8 cellular contexts compared by ENCODE assay signal in the genomic region with DNA sequence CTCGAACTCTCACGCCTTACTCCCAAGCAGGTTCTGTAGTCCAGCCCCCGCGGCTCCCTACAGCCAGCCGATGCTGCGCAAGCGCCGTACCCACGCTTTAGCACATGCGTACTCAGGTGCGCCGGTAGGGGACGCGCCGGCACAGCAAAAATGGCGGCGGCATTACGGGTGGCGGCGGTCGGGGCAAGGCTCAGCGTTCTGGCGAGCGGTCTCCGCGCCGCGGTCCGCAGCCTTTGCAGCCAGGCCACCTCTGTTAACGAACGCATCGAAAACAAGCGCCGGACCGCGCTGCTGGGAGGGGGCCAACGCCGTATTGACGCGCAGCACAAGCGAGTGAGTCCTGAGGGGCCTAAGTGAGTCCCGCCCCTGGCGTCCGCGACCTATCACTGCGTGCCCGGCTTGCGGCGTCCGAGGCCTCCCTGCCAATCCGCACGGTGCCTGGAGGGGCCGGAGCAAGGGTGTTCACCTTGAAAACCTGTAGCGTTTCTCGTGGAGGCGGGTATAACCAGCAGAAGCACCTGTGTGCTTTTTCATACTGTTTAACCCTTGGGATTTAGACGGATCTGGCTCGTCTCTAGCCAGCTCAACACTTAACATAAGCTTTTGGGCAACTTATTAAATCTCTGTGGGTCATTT. TPM values are rescaled to one million over a fixed set of nuclear protein-coding genes. Genes with fewer than 3 reads are reported as not detected.
DNase-seq lines count a peak whose midpoint lies in the region; ATAC-seq and TF ChIP-seq lines count a peak whose summit lies in the region.

A gene (plus strand): TSS at position 115 of the 636 bp plus-strand sequence. CDS start 36 bp downstream, at position 151.

- peak within 1 kb of the TSS; percentile 86 for H3K27ac ChIP-seq in CD4-positive, CD25-positive, alpha-beta regulatory T cell (ENCODE audit: insufficient read depth, low read length, poor library complexity, severe bottlenecking)
- peak within 1 kb of the TSS; percentile 91 for H3K27ac ChIP-seq in liver (ENCODE audit: low read depth in 1 of 2, low read length in 2 of 2)

- no peaks in the 10 kb centered on the region for H3K27me3 Mint-ChIP-seq in CD4-positive, CD25-positive, alpha-beta regulatory T cell

- peak; percentile 98 to 99 for ATAC-seq in CD4-positive, CD25-positive, alpha-beta regulatory T cell (ENCODE audit: low read depth in 2 of 2)
- ATAC-seq in GM19395 (IDR thresholded peaks at IDR 0.05; ENCODE audit: unreplicated experiment) (peak; percentile 96), HG03565 (IDR thresholded peaks at IDR 0.05; ENCODE audit: unreplicated experiment) (peak; percentile 95)

- no peaks in the 10 kb centered on the region for H3K36me3 ChIP-seq in CD4-positive, CD25-positive, alpha-beta regulatory T cell (ENCODE audit: control insufficient read depth, insufficient read depth, low read length)
- H3K36me3 ChIP-seq in liver (ENCODE audit: control insufficient read depth in 4 of 4, insufficient read depth in 3 of 4, low read depth in 1 of 4, low read length in 3 of 4): no peaks in the 10 kb centered on the region

- under 1% methylated on average over 58 of the region's 58 CpGs for WGBS in liver

- peaks cover 4% of the 10 kb centered on the region for H3K36me3 Mint-ChIP-seq in CD4-positive, CD25-positive, alpha-beta regulatory T cell

- H3K27ac Mint-ChIP-seq in CD4-positive, CD25-positive, alpha-beta regulatory T cell: peak within 1 kb of the TSS; percentile 90 to 95 (median 94)

- peak; percentile 87 to 97 (median 94) for DNase-seq in CD4-positive, CD25-positive, alpha-beta regulatory T cell
- DNase-seq in NCI-H748 treated with DMSO at 0.1 percent for 48 hours (lab: John Stamatoyannopoulos, UW) (peak; percentile 84), dermis blood vessel endothelial cell (peak; percentile 96)
- peak; percentile 90 to 92 for DNase-seq in activated CD4-positive, alpha-beta T cell treated with anti-CD3 and anti-CD28 coated beads, Interleukin-2, amount 50 U/mL, for 4 hours
- peak; percentile 94 for DNase-seq in stimulated activated CD4-positive, alpha-beta T cell treated with anti-CD3 and anti-CD28 coated beads, Interleukin-4, amount 100 ng/mL, for 24 hours

- peak; percentile 55 to 59 for TF ChIP-seq RAD21 in liver (IDR thresholded peaks at IDR 0.05)

- peak; percentile 57 for TF ChIP-seq CTCF in liver (IDR thresholded peaks at IDR 0.05; ENCODE audit: low read depth, low read length, missing input control)

- no peaks in the 10 kb centered on the region for H3K9me3 Mint-ChIP-seq in CD4-positive, CD25-positive, alpha-beta regulatory T cell

- H3K4me3 ChIP-seq in CD4-positive, CD25-positive, alpha-beta regulatory T cell (ENCODE audit: low read depth, low read length): peak within 1 kb of the TSS; percentile 84
- H3K4me3 ChIP-seq in liver (ENCODE audit: low read depth in 1 of 3, low read length in 3 of 3): peak within 1 kb of the TSS; percentile 56 to 80 (median 79)

- H3K4me1 ChIP-seq in CD4-positive, CD25-positive, alpha-beta regulatory T cell (ENCODE audit: control insufficient read depth, insufficient read depth, low read length, poor library complexity, severe bottlenecking): peaks cover 9% of the 10 kb centered on the region
- H3K4me1 ChIP-seq in liver (ENCODE audit: control insufficient read depth in 4 of 4, insufficient read depth in 4 of 4, low read length in 3 of 4): peaks cover 6 to 37% (median 20%) of the 10 kb centered on the region in 4 donors

- H3K4me1 Mint-ChIP-seq in CD4-positive, CD25-positive, alpha-beta regulatory T cell: peaks cover 9 to 29% (median 19%) of the 10 kb centered on the region in 4 donors

- H3K9me3 ChIP-seq in CD4-positive, CD25-positive, alpha-beta regulatory T cell (ENCODE audit: control insufficient read depth in 2 of 2, low read length in 2 of 2): no peaks in the 10 kb centered on the region
- no peaks in the 10 kb centered on the region for H3K9me3 ChIP-seq in liver (ENCODE audit: control insufficient read depth in 4 of 4, low read length in 3 of 4)

- no peaks in the 10 kb centered on the region for H3K27me3 ChIP-seq in CD4-positive, CD25-positive, alpha-beta regulatory T cell (ENCODE audit: control insufficient read depth, insufficient read depth, low read length)
- H3K27me3 ChIP-seq in liver (ENCODE audit: control insufficient read depth in 4 of 4, insufficient read depth in 4 of 4, low read length in 3 of 4): no peaks in the 10 kb centered on the region

- peak within 1 kb of the TSS; percentile 89 to 95 (median 91) for H3K4me3 Mint-ChIP-seq in CD4-positive, CD25-positive, alpha-beta regulatory T cell

- H3K9ac ChIP-seq in liver (ENCODE audit: low read depth in 1 of 2, low read length in 2 of 2): peak within 1 kb of the TSS; percentile 44 to 73

TF ChIP-seq in liver, 16 proteins besides CTCF, POLR2A, EP300 and RAD21:
- TF ChIP-seq SP1 (IDR thresholded peaks at IDR 0.05) (peak; percentile 73), RXRA (IDR thresholded peaks at IDR 0.05) (peak in 1 of 2 donors; percentile 64), FOXA2 (IDR thresholded peaks at IDR 0.05) (no peak), JUND (IDR thresholded peaks at IDR 0.05) (peak in 1 of 2 donors; percentile 40), TAF1 (conservative IDR thresholded peaks at IDR 0.05) (no peak), NR2F2 (IDR thresholded peaks at IDR 0.05) (no peak), YY1 (IDR thresholded peaks at IDR 0.05) (peak; percentile 99), GABPA (IDR thresholded peaks at IDR 0.05 in 1 of 2, conservative IDR thresholded peaks at IDR 0.05 in 1 of 2) (no peak), EGR1 (IDR thresholded peaks at IDR 0.05; ENCODE audit: low read depth in 2 of 2) (peak in 1 of 2 donors; percentile 15), HNF4A (conservative IDR thresholded peaks at IDR 0.05) (peak in 1 of 2 donors; percentile 13), FOXA1 (IDR thresholded peaks at IDR 0.05) (peak; percentile 51)
- TF ChIP-seq, protein P1, sequence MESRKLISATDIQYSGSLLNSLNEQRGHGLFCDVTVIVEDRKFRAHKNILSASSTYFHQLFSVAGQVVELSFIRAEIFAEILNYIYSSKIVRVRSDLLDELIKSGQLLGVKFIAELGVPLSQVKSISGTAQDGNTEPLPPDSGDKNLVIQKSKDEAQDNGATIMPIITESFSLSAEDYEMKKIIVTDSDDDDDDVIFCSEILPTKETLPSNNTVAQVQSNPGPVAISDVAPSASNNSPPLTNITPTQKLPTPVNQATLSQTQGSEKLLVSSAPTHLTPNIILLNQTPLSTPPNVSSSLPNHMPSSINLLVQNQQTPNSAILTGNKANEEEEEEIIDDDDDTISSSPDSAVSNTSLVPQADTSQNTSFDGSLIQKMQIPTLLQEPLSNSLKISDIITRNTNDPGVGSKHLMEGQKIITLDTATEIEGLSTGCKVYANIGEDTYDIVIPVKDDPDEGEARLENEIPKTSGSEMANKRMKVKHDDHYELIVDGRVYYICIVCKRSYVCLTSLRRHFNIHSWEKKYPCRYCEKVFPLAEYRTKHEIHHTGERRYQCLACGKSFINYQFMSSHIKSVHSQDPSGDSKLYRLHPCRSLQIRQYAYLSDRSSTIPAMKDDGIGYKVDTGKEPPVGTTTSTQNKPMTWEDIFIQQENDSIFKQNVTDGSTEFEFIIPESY (IDR thresholded peaks at IDR 0.05): no peak
- TF ChIP-seq, protein P2, sequence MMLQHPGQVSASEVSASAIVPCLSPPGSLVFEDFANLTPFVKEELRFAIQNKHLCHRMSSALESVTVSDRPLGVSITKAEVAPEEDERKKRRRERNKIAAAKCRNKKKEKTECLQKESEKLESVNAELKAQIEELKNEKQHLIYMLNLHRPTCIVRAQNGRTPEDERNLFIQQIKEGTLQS (IDR thresholded peaks at IDR 0.05): no peak
- TF ChIP-seq, protein P3, sequence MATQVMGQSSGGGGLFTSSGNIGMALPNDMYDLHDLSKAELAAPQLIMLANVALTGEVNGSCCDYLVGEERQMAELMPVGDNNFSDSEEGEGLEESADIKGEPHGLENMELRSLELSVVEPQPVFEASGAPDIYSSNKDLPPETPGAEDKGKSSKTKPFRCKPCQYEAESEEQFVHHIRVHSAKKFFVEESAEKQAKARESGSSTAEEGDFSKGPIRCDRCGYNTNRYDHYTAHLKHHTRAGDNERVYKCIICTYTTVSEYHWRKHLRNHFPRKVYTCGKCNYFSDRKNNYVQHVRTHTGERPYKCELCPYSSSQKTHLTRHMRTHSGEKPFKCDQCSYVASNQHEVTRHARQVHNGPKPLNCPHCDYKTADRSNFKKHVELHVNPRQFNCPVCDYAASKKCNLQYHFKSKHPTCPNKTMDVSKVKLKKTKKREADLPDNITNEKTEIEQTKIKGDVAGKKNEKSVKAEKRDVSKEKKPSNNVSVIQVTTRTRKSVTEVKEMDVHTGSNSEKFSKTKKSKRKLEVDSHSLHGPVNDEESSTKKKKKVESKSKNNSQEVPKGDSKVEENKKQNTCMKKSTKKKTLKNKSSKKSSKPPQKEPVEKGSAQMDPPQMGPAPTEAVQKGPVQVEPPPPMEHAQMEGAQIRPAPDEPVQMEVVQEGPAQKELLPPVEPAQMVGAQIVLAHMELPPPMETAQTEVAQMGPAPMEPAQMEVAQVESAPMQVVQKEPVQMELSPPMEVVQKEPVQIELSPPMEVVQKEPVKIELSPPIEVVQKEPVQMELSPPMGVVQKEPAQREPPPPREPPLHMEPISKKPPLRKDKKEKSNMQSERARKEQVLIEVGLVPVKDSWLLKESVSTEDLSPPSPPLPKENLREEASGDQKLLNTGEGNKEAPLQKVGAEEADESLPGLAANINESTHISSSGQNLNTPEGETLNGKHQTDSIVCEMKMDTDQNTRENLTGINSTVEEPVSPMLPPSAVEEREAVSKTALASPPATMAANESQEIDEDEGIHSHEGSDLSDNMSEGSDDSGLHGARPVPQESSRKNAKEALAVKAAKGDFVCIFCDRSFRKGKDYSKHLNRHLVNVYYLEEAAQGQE (IDR thresholded peaks at IDR 0.05): peak; percentile 17

RNA-seq across cellular contexts. Expression of the gene that starts here (rescaled TPM):
- 10.5 TPM for total RNA-seq in CD4-positive, CD25-positive, alpha-beta regulatory T cell
- 10 to 100 TPM; 20.4 to 27.9 (median 23.0) TPM for polyA plus RNA-seq in CD4-positive, CD25-positive, alpha-beta regulatory T cell
- total RNA-seq in dermis blood vessel endothelial cell (42.7 and 69.2 TPM in 2 replicates), liver (100 to 1,000 TPM in 1 of 2 donors, 10 to 100 TPM in 1; 82.7 to 107 TPM)
- 100 to 1,000 TPM in 1 of 2 donors, 10 to 100 TPM in 1; 72.8 to 120 TPM for polyA plus RNA-seq in liver

Comparison
In these comparisons a context has a peak if more than half of its experiments do, and no peak if none do; other contexts are left out.
1. Peak in every context shown above with its lines: DNase-seq, ATAC-seq, H3K4me3 ChIP-seq and H3K27ac ChIP-seq.